8 cellular contexts compared by ENCODE assay signal in genomic region chr3:50088725-50089602, GRCh38. TPM values are rescaled to one million over a fixed set of nuclear protein-coding genes. Genes with fewer than 3 reads are reported as not detected.
DNase-seq lines count a peak whose midpoint lies in the region; ATAC-seq and TF ChIP-seq lines count a peak whose summit lies in the region.

RBM5 (plus strand) TSS chr3:50088919; CDS start chr3:50090435, 1,516 bp downstream.

- peaks cover 39% of the 10 kb centered on the region for H3K36me3 Mint-ChIP-seq in T-helper 2 cell treated with Interferon-gamma antibody and Interleukin-4, amounts not matched to agents 5 μg/mL and 100 μg/mL, for 36 hours (ENCODE audit: low read depth)

- H3K27ac ChIP-seq in ascending aorta (peak within 1 kb of the TSS; percentile 96 to 97), right cardiac atrium (ENCODE audit: low read length) (peak within 1 kb of the TSS; percentile 99), uterus (peak within 1 kb of the TSS; percentile 94 to 98)

- intact Hi-C loops in ascending aorta (cut with DNase I) = loop anchor here (5.0 kb wide), 1 partner anchor 287 kb away; the partner anchor contains the start of gene INKA1
- intact Hi-C loops in right cardiac atrium (cut with DNase I) = no loop called here
- intact Hi-C loops in uterus (cut with DNase I; ENCODE audit: low total_unique reads) = no loop called here

- no peaks in the 10 kb centered on the region for H3K27me3 ChIP-seq in ascending aorta
- no peaks in the 10 kb centered on the region for H3K27me3 ChIP-seq in right cardiac atrium (ENCODE audit: control insufficient read depth, insufficient read depth)
- no peaks in the 10 kb centered on the region for H3K27me3 ChIP-seq in uterus

- peaks cover 29% of the 10 kb centered on the region for H3K4me1 Mint-ChIP-seq in T-helper 2 cell treated with Interferon-gamma antibody and Interleukin-4, amounts not matched to agents 5 μg/mL and 100 μg/mL, for 36 hours (ENCODE audit: low read depth)

- H3K9me3 ChIP-seq in ascending aorta (no peaks in the 10 kb centered on the region), right cardiac atrium (ENCODE audit: control insufficient read depth, low read length) (no peaks in the 10 kb centered on the region), uterus (no peaks in the 10 kb centered on the region)

- no peaks in the 10 kb centered on the region for H3K9me3 Mint-ChIP-seq in T-helper 2 cell treated with Interferon-gamma antibody and Interleukin-4, amounts not matched to agents 5 μg/mL and 100 μg/mL, for 36 hours

- H3K27me3 Mint-ChIP-seq in T-helper 2 cell treated with Interferon-gamma antibody and Interleukin-4, amounts not matched to agents 5 μg/mL and 100 μg/mL, for 36 hours (ENCODE audit: low read depth) = no peaks in the 10 kb centered on the region

- ATAC-seq in HG02885 (IDR thresholded peaks at IDR 0.05; ENCODE audit: poor library complexity, unreplicated experiment) = peak; percentile 99
- ATAC-seq in right cardiac atrium = peak; percentile 99

- peak within 1 kb of the TSS; percentile 88 to 91 for H3K4me3 ChIP-seq in ascending aorta
- peak within 1 kb of the TSS; percentile 93 for H3K4me3 ChIP-seq in right cardiac atrium (ENCODE audit: low read length)
- peak within 1 kb of the TSS; percentile 90 to 97 for H3K4me3 ChIP-seq in uterus

- TF ChIP-seq POLR2A in GM15510 (IDR thresholded peaks at IDR 0.05; ENCODE audit: borderline replicate concordance, extremely low read depth, insufficient read length) = peak; percentile 85
- peak; percentile 65 to 68 for TF ChIP-seq POLR2A in uterus (IDR thresholded peaks at IDR 0.05)

- peak within 1 kb of the TSS; percentile 97 for H3K27ac Mint-ChIP-seq in T-helper 2 cell treated with Interferon-gamma antibody and Interleukin-4, amounts not matched to agents 5 μg/mL and 100 μg/mL, for 36 hours

- H3K36me3 ChIP-seq in ascending aorta (peaks cover 29 to 35% of the 10 kb centered on the region in 2 donors), uterus (no peaks in the 10 kb centered on the region)

- H3K4me3 Mint-ChIP-seq in T-helper 2 cell treated with Interferon-gamma antibody and Interleukin-4, amounts not matched to agents 5 μg/mL and 100 μg/mL, for 36 hours = peak within 1 kb of the TSS; percentile 97

- under 1% methylated on average over 61 of the region's 61 CpGs for WGBS in right cardiac atrium

- no peak for TF ChIP-seq CTCF in ascending aorta (IDR thresholded peaks at IDR 0.05)
- no peak for TF ChIP-seq CTCF in uterus (IDR thresholded peaks at IDR 0.05)

- H3K4me1 ChIP-seq in ascending aorta (peaks cover 2 to 21% of the 10 kb centered on the region in 2 donors), right cardiac atrium (ENCODE audit: control insufficient read depth, insufficient read depth, low read length) (no peaks in the 10 kb centered on the region), uterus (peaks cover 6 to 14% of the 10 kb centered on the region in 2 donors)

- peak; percentile 31 to 64 for DNase-seq in NCI-H187 (lab: John Stamatoyannopoulos, UW)
- peak; percentile 91 for DNase-seq in T-helper 2 cell treated with Interferon-gamma antibody and Interleukin-4, amounts not matched to agents 5 μg/mL and 100 μg/mL, for 36 hours (ENCODE audit: low spot score)
- peak; percentile 75 to 96 for DNase-seq in ascending aorta (ENCODE audit: low spot score in 2 of 2)
- DNase-seq in right cardiac atrium = peak; percentile 94 to 97 (median 96)
- peak; percentile 78 for DNase-seq in pulmonary artery endothelial cell (ENCODE audit: low read depth, low spot score)
- peak; percentile 90 for DNase-seq in uterus

RNA-seq across cellular contexts. Expression of gene RBM5, which starts in this region (rescaled TPM):
- total RNA-seq in ascending aorta = 105 TPM
- total RNA-seq in right cardiac atrium = 10 to 100 TPM; 67.1 to 83.8 (median 76.6) TPM
- 54.9 TPM for polyA plus RNA-seq in right cardiac atrium
- 116 and 184 TPM in 2 replicates for total RNA-seq in pulmonary artery endothelial cell
- 100 to 1,000 TPM; 154 to 345 (median 197) TPM for total RNA-seq in uterus

Comparison
In these comparisons a context has a peak if more than half of its experiments do, and no peak if none do; other contexts are left out.
1. Peak in every context shown above with its lines: DNase-seq, ATAC-seq, H3K4me3 ChIP-seq and H3K27ac ChIP-seq.